In the genomic region with DNA sequence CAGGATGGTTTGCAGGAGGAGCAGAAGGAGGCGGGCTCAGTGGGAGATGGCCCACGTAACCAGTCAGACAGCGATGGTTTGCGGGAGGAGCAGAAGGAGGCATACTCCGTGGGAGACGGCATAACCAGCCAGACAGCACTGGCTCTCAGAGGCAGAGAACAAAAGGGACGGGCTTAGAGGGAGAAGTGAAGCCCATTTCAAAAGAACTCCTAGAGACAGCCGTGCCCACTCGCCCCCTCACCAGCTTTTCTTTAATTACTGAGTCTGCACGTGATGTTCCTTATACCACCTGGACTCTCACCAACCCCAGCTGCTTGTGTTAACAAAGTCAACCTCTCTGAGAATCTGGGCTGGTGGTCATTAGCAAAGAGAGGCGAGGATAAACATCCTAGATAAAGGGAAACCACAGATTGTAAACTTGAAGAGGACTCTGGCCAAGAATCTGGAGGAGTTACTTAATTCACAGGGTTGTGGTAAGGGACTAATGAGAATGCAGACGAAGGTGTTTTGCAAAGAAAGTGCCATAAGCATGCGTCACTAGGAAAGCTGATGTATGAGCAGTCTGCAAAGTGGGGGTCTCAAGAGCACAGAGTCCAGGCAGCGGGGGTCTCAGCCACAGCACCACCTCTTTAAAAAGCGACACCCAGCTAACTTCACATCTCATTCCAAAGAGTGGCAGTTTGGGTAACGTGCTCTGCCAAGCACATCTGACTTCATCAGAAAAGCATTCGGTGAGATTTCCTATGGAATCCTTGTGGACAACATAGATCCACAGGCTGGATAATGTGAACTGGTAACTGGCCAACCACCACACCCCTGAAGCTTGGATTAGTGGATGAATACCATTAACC, we compare ENCODE assay signal across 10 cellular contexts. TPM values are rescaled to one million over a fixed set of nuclear protein-coding genes. Genes with fewer than 3 reads are reported as not detected.
A peak's percentile ranks its signal among the peaks of the same experiment; 100 is the strongest.
DNase-seq lines count a peak whose midpoint lies in the region; ATAC-seq and TF ChIP-seq lines count a peak whose summit lies in the region.
"Had no signal": no experiment of that assay in that cellular context is flagged by ENCODE, and none has a peak within 500 bp of the region (broad histone marks: within the 10 kb centered on the region; RNA-seq: fewer than 3 reads in every experiment).

No MANE protein-coding gene starts in this region.

- ATAC-seq in GM18519 (IDR thresholded peaks at IDR 0.05; ENCODE audit: low FRiP score, unreplicated experiment), result no peak
- ATAC-seq: left colon had no signal

- DNase-seq in NCI-H1436 (lab: John Stamatoyannopoulos, UW) (peak; percentile 3), NCI-H1436 treated with DMSO at 0.1 percent for 48 hours (lab: John Stamatoyannopoulos, UW) (no peak), T1000 (lab: John Stamatoyannopoulos, UW) (peak; percentile 75), hepatocyte (ENCODE audit: low spot score) (peak; percentile 82), transverse colon (no peak), foreskin melanocyte (no peak)
- no peak for DNase-seq in activated CD4-positive, alpha-beta T cell treated with anti-CD3 and anti-CD28 coated beads for 1 hour
- DNase-seq: NCI-H446 treated with DMSO at 0.1 percent for 48 hours had no signal

- H3K9me2 ChIP-seq in hepatocyte (replicated peaks; ENCODE audit: insufficient read depth), result no peaks in the 10 kb centered on the region

- no peaks in the 10 kb centered on the region for H4K20me1 ChIP-seq in hepatocyte (ENCODE audit: insufficient read depth, poor library complexity, severe bottlenecking)

- H3K27me3 ChIP-seq in hepatocyte (no peaks in the 10 kb centered on the region), transverse colon (no peaks in the 10 kb centered on the region)

- in situ Hi-C loops in transverse colon (cut with MboI; ENCODE audit: low pct_ligation_motif_present in 1 of 4, low pct_unique_long_range_greater_than_20kb in 1 of 4, low sequenced_read_pairs in 3 of 4), result no loop called here

- 27% methylated on average over 17 of the region's 17 CpGs for WGBS in hepatocyte (ENCODE audit: low lambda C conversion rate, missing lambda C conversion rate)
- whole genome bisulfite sequencing in transverse colon (ENCODE audit: low coverage in 1 of 2), 2 donors, result 44 to 45% methylated on average over 9 to 17 of the region's 17 CpGs

- no peaks in the 10 kb centered on the region for H3K36me3 ChIP-seq in hepatocyte (replicated peaks; ENCODE audit: insufficient read depth, low read depth)
- H3K36me3 ChIP-seq in transverse colon, result no peaks in the 10 kb centered on the region

- H3K4me1 ChIP-seq in hepatocyte (ENCODE audit: insufficient read depth) (peaks cover 65% of the 10 kb centered on the region), transverse colon (peaks cover 0 to 11% (median 3%) of the 10 kb centered on the region in 4 donors)

- H3K79me2 ChIP-seq in hepatocyte, result peaks cover 83% of the 10 kb centered on the region

- no peak overlapping the region for H2AFZ ChIP-seq in hepatocyte

- TF ChIP-seq EP300 in transverse colon (IDR thresholded peaks at IDR 0.05; ENCODE audit: low read depth), result no peak

- TF ChIP-seq CTCF in hepatocyte (IDR thresholded peaks at IDR 0.05; ENCODE audit: poor library complexity), result no peak
- no peak for TF ChIP-seq CTCF in transverse colon (IDR thresholded peaks at IDR 0.05)

- intact Hi-C loops in transverse colon (cut with DNase I; ENCODE audit: low total_unique reads), result no loop called here

- H3K4me2 ChIP-seq in hepatocyte, result peak overlapping the region; percentile 52

- TF ChIP-seq POLR2A in transverse colon (IDR thresholded peaks at IDR 0.05), result no peak

- H3K4me3 ChIP-seq in hepatocyte (no peak overlapping the region), transverse colon (no peak overlapping the region)

- H3K27ac ChIP-seq in hepatocyte (peak overlapping the region; percentile 63), transverse colon (peak overlapping the region; percentile 21 to 64 (median 63))

- H3K9me3 ChIP-seq in hepatocyte (ENCODE audit: low read depth) (no peaks in the 10 kb centered on the region), transverse colon (no peaks in the 10 kb centered on the region)

RNA-seq across cellular contexts. Expression of gene NXN, which starts 51.7 kb away (rescaled TPM):
- total RNA-seq in hepatocyte (55.0 and 58.7 TPM in 2 replicates), transverse colon (100 to 1,000 TPM in 1 of 4 donors, 10 to 100 TPM in 3; 10.6 to 222 (median 13.8) TPM)
- 74.1 and 88.0 TPM in 2 replicates for polyA plus RNA-seq in hepatocyte

Comparison
In these comparisons a context has a peak if more than half of its experiments do, and no peak if none do; other contexts are left out.
1. DNase-seq: peak in NCI-H1436 (single experiment), T1000 (single experiment) and hepatocyte (single experiment); none in NCI-H1436 treated with DMSO at 0.1 percent for 48 hours (single experiment), transverse colon (single experiment), activated CD4-positive, alpha-beta T cell treated with anti-CD3 and anti-CD28 coated beads for 1 hour (single experiment) and foreskin melanocyte (single experiment).